22 cellular contexts compared by ENCODE assay signal in the genomic region with DNA sequence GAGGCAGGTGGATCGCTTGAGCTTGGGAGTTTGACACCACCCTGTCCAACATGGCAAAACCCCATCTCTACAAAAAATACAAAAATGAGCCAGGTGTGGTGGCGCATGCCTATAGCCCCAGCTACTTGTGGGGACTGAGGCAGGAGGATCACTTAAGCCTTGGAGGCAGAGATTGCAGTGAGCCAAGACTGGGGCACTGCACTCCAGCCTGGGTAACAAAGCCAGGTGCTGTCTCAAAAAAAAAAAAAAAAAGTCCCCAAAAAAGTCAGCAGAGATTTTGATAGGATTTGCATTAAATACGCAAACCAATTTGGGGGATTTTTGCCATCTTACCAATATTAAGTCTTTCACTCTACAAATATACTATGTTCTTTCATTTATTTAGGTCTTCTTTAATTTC. TPM values are rescaled to one million over a fixed set of nuclear protein-coding genes. Genes with fewer than 3 reads are reported as not detected.
DNase-seq lines count a peak whose midpoint lies in the region; ATAC-seq, FAIRE-seq and TF ChIP-seq lines count a peak whose summit lies in the region.
"Had no signal": no experiment of that assay in that cellular context is flagged by ENCODE, and none has a peak within 500 bp of the region (broad histone marks: within the 10 kb centered on the region; RNA-seq: fewer than 3 reads in every experiment).

No MANE protein-coding gene starts in this region.

- peaks cover 10% of the 10 kb centered on the region for H3K9me3 ChIP-seq in DOHH2 (ENCODE audit: control insufficient read depth, insufficient read depth, low read length)
- peaks cover 3% of the 10 kb centered on the region; the same call in 1 of the 2 replicates for H3K9me3 ChIP-seq in Karpas-422 (ENCODE audit: low read length)
- peaks cover 12% of the 10 kb centered on the region; the same call in 1 of the 2 replicates for H3K9me3 ChIP-seq in SU-DHL-6 (ENCODE audit: insufficient read depth, low read length)
- H3K9me3 ChIP-seq in smooth muscle cell (replicated peaks; ENCODE audit: low read depth): no peaks in the 10 kb centered on the region

- TF ChIP-seq CTCF in DOHH2 (IDR thresholded peaks at IDR 0.05; ENCODE audit: low read depth, low read length, poor library complexity, severe bottlenecking): no peak
- TF ChIP-seq CTCF in SU-DHL-6 (IDR thresholded peaks at IDR 0.05; ENCODE audit: insufficient read depth, low read length, poor library complexity, severe bottlenecking): no peak
- no peak for TF ChIP-seq CTCF in smooth muscle cell (IDR thresholded peaks at IDR 0.05; ENCODE audit: borderline replicate concordance, insufficient read depth, poor library complexity, severe bottlenecking)
- no peak for TF ChIP-seq CTCF in HFFc6 (IDR thresholded peaks at IDR 0.05)

- FAIRE-seq in HTR-8/SVneo (lab: Jason Lieb, UNC): no peak
- FAIRE-seq: A549, GM12891 had no signal

- H3K36me3 Mint-ChIP-seq in HFFc6 (ENCODE audit: low read depth): peaks cover 11% of the 10 kb centered on the region
- H3K36me3 Mint-ChIP-seq: CD4-positive, CD25-positive, alpha-beta regulatory T cell; CD8-positive, alpha-beta T cell had no signal

- H3K4me2 ChIP-seq in DOHH2 (ENCODE audit: low read length) (peak overlapping the region; percentile 44), Karpas-422 (ENCODE audit: low read depth, low read length, poor library complexity, severe bottlenecking) (no peak overlapping the region), SU-DHL-6 (ENCODE audit: low read depth, low read length, poor library complexity, severe bottlenecking) (peak overlapping the region; percentile 66), smooth muscle cell (no peak overlapping the region)
- H3K4me2 ChIP-seq: A549, BLaER1, GM23338 had no signal

- H3K9ac ChIP-seq in Karpas-422 (ENCODE audit: low read length) (no peak overlapping the region), SU-DHL-6 (ENCODE audit: low read length) (peak overlapping the region; percentile 49), smooth muscle cell (ENCODE audit: low read depth) (no peak overlapping the region)
- H3K9ac ChIP-seq: BLaER1 had no signal

- H2AFZ ChIP-seq in Karpas-422 (ENCODE audit: low read length): no peak overlapping the region
- no peak overlapping the region for H2AFZ ChIP-seq in SU-DHL-6 (ENCODE audit: low read depth, low read length, severe bottlenecking)
- H2AFZ ChIP-seq in smooth muscle cell (ENCODE audit: low read depth): no peak overlapping the region
- H2AFZ ChIP-seq: GM23338 had no signal

- peak overlapping the region; percentile 65; the same call in 1 of the 2 replicates for H3K27ac ChIP-seq in DOHH2 (ENCODE audit: low read depth, low read length)
- no peak overlapping the region for H3K27ac ChIP-seq in Karpas-422 (ENCODE audit: low read length)
- H3K27ac ChIP-seq in SU-DHL-6 (ENCODE audit: low read depth, low read length): peak overlapping the region; percentile 97
- H3K27ac ChIP-seq in smooth muscle cell (ENCODE audit: low read depth): no peak overlapping the region
- H3K27ac ChIP-seq: A549, BLaER1, C4-2B had no signal

- H3K27me3 ChIP-seq in DOHH2 (ENCODE audit: control insufficient read depth, low read length) (no peaks in the 10 kb centered on the region), Karpas-422 (ENCODE audit: low read length) (no peaks in the 10 kb centered on the region), SU-DHL-6 (ENCODE audit: low read length) (no peaks in the 10 kb centered on the region), smooth muscle cell (ENCODE audit: low read depth) (no peaks in the 10 kb centered on the region)
- H3K27me3 ChIP-seq: BLaER1 had no signal

- H3K4me1 ChIP-seq in DOHH2 (ENCODE audit: control insufficient read depth, low read length): peaks cover 63% of the 10 kb centered on the region
- H3K4me1 ChIP-seq in Karpas-422 (ENCODE audit: low read length): peaks cover 8% of the 10 kb centered on the region
- no peaks in the 10 kb centered on the region for H3K4me1 ChIP-seq in smooth muscle cell (ENCODE audit: low read depth)
- H3K4me1 ChIP-seq: A549, Caco-2 had no signal

- H3K27me3 Mint-ChIP-seq in HFFc6 (ENCODE audit: insufficient read depth): peaks cover 18% of the 10 kb centered on the region

- no peaks in the 10 kb centered on the region for H3K4me1 Mint-ChIP-seq in HFFc6 (ENCODE audit: low read depth)
- H3K4me1 Mint-ChIP-seq: GM23338, H9 had no signal

- no peak overlapping the region for H3K4me3 Mint-ChIP-seq in HFFc6
- H3K4me3 Mint-ChIP-seq: CD4-positive, CD25-positive, alpha-beta regulatory T cell; CD8-positive, alpha-beta T cell; GM23338; H9 had no signal

- H3K36me3 ChIP-seq in DOHH2 (ENCODE audit: control insufficient read depth, low read length): no peaks in the 10 kb centered on the region; the same call in 1 of the 2 replicates
- no peaks in the 10 kb centered on the region for H3K36me3 ChIP-seq in Karpas-422 (ENCODE audit: insufficient read depth, low read length)
- no peaks in the 10 kb centered on the region for H3K36me3 ChIP-seq in SU-DHL-6 (ENCODE audit: low read length)
- no peaks in the 10 kb centered on the region for H3K36me3 ChIP-seq in smooth muscle cell (ENCODE audit: low read depth)
- H3K36me3 ChIP-seq: BLaER1 had no signal

- H3F3A ChIP-seq in DOHH2 (ENCODE audit: control insufficient read depth, insufficient read depth): peaks cover 10% of the 10 kb centered on the region
- H3F3A ChIP-seq in SU-DHL-6 (ENCODE audit: insufficient read depth): peaks cover 61% of the 10 kb centered on the region
- no peaks in the 10 kb centered on the region for H3F3A ChIP-seq in smooth muscle cell (ENCODE audit: low read depth)

- H3K9me3 Mint-ChIP-seq in HFFc6: peaks cover 29% of the 10 kb centered on the region

- WGBS in smooth muscle cell (ENCODE audit: low lambda C conversion rate): 100% methylated on average over 3 of the region's 3 CpGs

- ATAC-seq in left colon: no peak
- ATAC-seq: A549; CD8-positive, alpha-beta T cell; GM23338; HCT116 had no signal

- H3K9me2 ChIP-seq in DOHH2 (replicated peaks; ENCODE audit: control insufficient read depth, low read length) (no peaks in the 10 kb centered on the region), Karpas-422 (replicated peaks; ENCODE audit: insufficient read depth, low read length) (no peaks in the 10 kb centered on the region), SU-DHL-6 (replicated peaks; ENCODE audit: insufficient read depth, low read length) (no peaks in the 10 kb centered on the region)

- H4K20me1 ChIP-seq in DOHH2 (ENCODE audit: control insufficient read depth, insufficient read depth, low read depth, low read length) (no peaks in the 10 kb centered on the region), Karpas-422 (ENCODE audit: insufficient read depth, low read depth, low read length) (no peaks in the 10 kb centered on the region), SU-DHL-6 (ENCODE audit: low read depth, low read length) (no peaks in the 10 kb centered on the region), smooth muscle cell (ENCODE audit: low read depth) (no peaks in the 10 kb centered on the region)
- H4K20me1 ChIP-seq: BLaER1 had no signal

- DNase-seq in Karpas-422 (peak; percentile 43), smooth muscle cell (lab: John Stamatoyannopoulos, UW; ENCODE audit: unreplicated experiment) (no peak), HFFc6 (no peak), left colon (no peak), HTR-8/SVneo (ENCODE audit: insufficient read length, low spot score) (no peak)
- DNase-seq: 8988T; Caco-2; CD4-positive, CD25-positive, alpha-beta regulatory T cell; CD8-positive, alpha-beta T cell; DMS153; DND-41; EL; GDM1; H9 had no signal

- intact Hi-C loops in left colon (cut with DNase I, micrococcal nuclease): no loop called here

- H3K79me2 ChIP-seq in DOHH2 (ENCODE audit: control insufficient read depth, low read length) (no peaks in the 10 kb centered on the region), Karpas-422 (ENCODE audit: low read length) (no peaks in the 10 kb centered on the region), SU-DHL-6 (ENCODE audit: insufficient read depth, low read length) (no peaks in the 10 kb centered on the region), smooth muscle cell (ENCODE audit: low read depth) (no peaks in the 10 kb centered on the region)

- no peak overlapping the region for H3K27ac Mint-ChIP-seq in HFFc6
- H3K27ac Mint-ChIP-seq: CD4-positive, CD25-positive, alpha-beta regulatory T cell; CD8-positive, alpha-beta T cell; GM23338; H9 had no signal

- H3K4me3 ChIP-seq in DOHH2 (ENCODE audit: low read length): peak overlapping the region; percentile 16; the same call in 1 of the 2 replicates
- no peak overlapping the region for H3K4me3 ChIP-seq in Karpas-422 (ENCODE audit: low read length)
- H3K4me3 ChIP-seq in SU-DHL-6 (ENCODE audit: insufficient read depth, low read length, poor library complexity, severe bottlenecking): peak overlapping the region; percentile 24
- H3K4me3 ChIP-seq in smooth muscle cell: no peak overlapping the region
- H3K4me3 ChIP-seq: A549, BLaER1, GM23338 had no signal

RNA-seq across cellular contexts. Expression of a gene that starts 21.7 kb away (rescaled TPM):
- 695 and 1,354 TPM in 2 replicates for total RNA-seq in Karpas-422 (2014; rRNA removed; shearing (Covaris generic); ENCODE audit: low replicate concordance)
- total RNA-seq in smooth muscle cell: 1,167 and 1,191 TPM in 2 replicates
- polyA plus RNA-seq in smooth muscle cell: 361 and 374 TPM in 2 replicates
- 1,000 to 10,000 TPM in 1 of 6 experiments, 100 to 1,000 TPM in 5; 752 to 1,001 (median 859) TPM for total RNA-seq in HFFc6 (2021; fragmentation: NEBNext Ultra II Directional; extraction: Animal tissue kit (Norgen Biotek cat#: 25700))
- 100 to 1,000 TPM; 685 to 745 TPM for total RNA-seq in left colon

RNA-seq across cellular contexts. Expression of a gene that starts 41.0 kb away (rescaled TPM):
- 0.14 and 0.48 TPM in 2 replicates for total RNA-seq in Karpas-422 (2014; rRNA removed; shearing (Covaris generic); ENCODE audit: low replicate concordance)
- total RNA-seq in smooth muscle cell (1.9 and 2.9 TPM in 2 replicates), left colon (10 to 100 TPM; 35.4 to 67.5 TPM)
- 0.30 TPM in 1 of 2 replicates, not detected in the other for polyA plus RNA-seq in smooth muscle cell
- total RNA-seq in HFFc6 (2021; fragmentation: NEBNext Ultra II Directional; extraction: Animal tissue kit (Norgen Biotek cat#: 25700)): 1 to 10 TPM; 3.3 to 9.6 (median 7.3) TPM

RNA-seq across cellular contexts. Expression of a gene that starts 58.0 kb away (rescaled TPM):
- 3.1 and 7.2 TPM in 2 replicates for total RNA-seq in Karpas-422 (2014; rRNA removed; shearing (Covaris generic); ENCODE audit: low replicate concordance)
- total RNA-seq in smooth muscle cell (19.9 and 22.3 TPM in 2 replicates), left colon (10 to 100 TPM; 32.2 to 42.0 TPM)
- 11.3 and 16.4 TPM in 2 replicates for polyA plus RNA-seq in smooth muscle cell
- 10 to 100 TPM; 20.0 to 25.2 (median 22.7) TPM for total RNA-seq in HFFc6 (2021; fragmentation: NEBNext Ultra II Directional; extraction: Animal tissue kit (Norgen Biotek cat#: 25700))

Comparison
In these comparisons a context has a peak if more than half of its experiments do, and no peak if none do; other contexts are left out.
1. H3K27ac ChIP-seq: peak in DOHH2 (single experiment) and SU-DHL-6 (single experiment); none in Karpas-422 (single experiment) and smooth muscle cell (single experiment).
2. H3K4me2 ChIP-seq: peak in DOHH2 (single experiment) and SU-DHL-6 (single experiment); none in Karpas-422 (single experiment) and smooth muscle cell (single experiment).
3. H3K4me3 ChIP-seq: peak in DOHH2 (single experiment) and SU-DHL-6 (single experiment); none in Karpas-422 (single experiment) and smooth muscle cell (single experiment).